In genomic region chr10:6543431-6544005, GRCh38 we compare ENCODE assay signal across 9 cellular contexts.
A peak's percentile ranks its signal among the peaks of the same experiment; 100 is the strongest.
DNase-seq lines count a peak whose midpoint lies in the region; ATAC-seq lines count a peak whose summit lies in the region.
"Had no signal": no experiment of that assay in that cellular context is flagged by ENCODE, and none has a peak within 500 bp of the region (broad histone marks: within the 10 kb centered on the region; RNA-seq: fewer than 3 reads in every experiment).

No MANE protein-coding gene starts in this region.

- peak; percentile 58 for ATAC-seq in GM18867 (IDR thresholded peaks at IDR 0.05; ENCODE audit: unreplicated experiment)
- ATAC-seq in HG02798 (IDR thresholded peaks at IDR 0.05; ENCODE audit: poor library complexity, unreplicated experiment), result no peak
- ATAC-seq in GM18858 (IDR thresholded peaks at IDR 0.05; ENCODE audit: unreplicated experiment), result no peak

- DNase-seq in T-helper 2 cell (peak in 4 of 5 experiments; percentile 22 to 98 (median 48)), NCI-H446 treated with DMSO at 0.1 percent for 48 hours (lab: John Stamatoyannopoulos, UW) (no peak), DMS153 treated with DMSO at 0.1 percent for 48 hours (lab: John Stamatoyannopoulos, UW; ENCODE audit: unreplicated experiment) (no peak)
- DNase-seq in activated naive CD4-positive, alpha-beta T cell treated with anti-CD3 and anti-CD28 coated beads, Interleukin-2, amount 50 U/mL, for 16 hours, result peak; percentile 45
- peak; percentile 37 to 41 for DNase-seq in stimulated activated CD4-positive, alpha-beta T cell treated with anti-CD3 and anti-CD28 coated beads, Interleukin-2, amount 100 ng/mL, for 48 hours
- DNase-seq: pancreas had no signal

Comparison
In these comparisons a context has a peak if more than half of its experiments do, and no peak if none do; other contexts are left out.
1. DNase-seq: peak in T-helper 2 cell (4 of 5), activated naive CD4-positive, alpha-beta T cell treated with anti-CD3 and anti-CD28 coated beads, Interleukin-2, amount 50 U/mL, for 16 hours (single experiment) and stimulated activated CD4-positive, alpha-beta T cell treated with anti-CD3 and anti-CD28 coated beads, Interleukin-2, amount 100 ng/mL, for 48 hours (2 of 2); none in NCI-H446 treated with DMSO at 0.1 percent for 48 hours (single experiment) and DMS153 treated with DMSO at 0.1 percent for 48 hours (single experiment).